Comparison of ENCODE assay signal across 8 cellular contexts in genomic region chr7:133081119-133081604, GRCh38. TPM values are rescaled to one million over a fixed set of nuclear protein-coding genes. Genes with fewer than 3 reads are reported as not detected.
DNase-seq lines count a peak whose midpoint lies in the region; TF ChIP-seq lines count a peak whose summit lies in the region.

No MANE protein-coding gene starts in this region.

- peak; percentile 12 for DNase-seq in activated naive CD8-positive, alpha-beta T cell treated with anti-CD3 and anti-CD28 coated beads for 36 hours
- DNase-seq in iPS DF 6.9 (ENCODE audit: low read depth, low spot score), result no peak
- DNase-seq in smooth muscle cell (lab: John Stamatoyannopoulos, UW; ENCODE audit: unreplicated experiment), result no peak
- no peak for DNase-seq in GDM1 (lab: John Stamatoyannopoulos, UW)
- DNase-seq in NCI-H226, result no peak
- DNase-seq in NCI-H2029 (lab: John Stamatoyannopoulos, UW), result no peak

- H3K4me1 Mint-ChIP-seq in activated naive CD8-positive, alpha-beta T cell treated with anti-CD3 and anti-CD28 coated beads for 36 hours, result peaks cover 26% of the 10 kb centered on the region

- H3K27me3 Mint-ChIP-seq in activated naive CD8-positive, alpha-beta T cell treated with anti-CD3 and anti-CD28 coated beads for 36 hours, result no peaks in the 10 kb centered on the region

- peaks cover 43% of the 10 kb centered on the region for H4K20me1 ChIP-seq in smooth muscle cell (ENCODE audit: low read depth)

- peak overlapping the region; percentile 90 for H3K27ac Mint-ChIP-seq in activated naive CD8-positive, alpha-beta T cell treated with anti-CD3 and anti-CD28 coated beads for 36 hours

- peaks cover 17% of the 10 kb centered on the region for H3K36me3 Mint-ChIP-seq in activated naive CD8-positive, alpha-beta T cell treated with anti-CD3 and anti-CD28 coated beads for 36 hours

- H3K36me3 ChIP-seq in KOPT-K1 (ENCODE audit: insufficient read depth, low read length) (peaks cover 26% of the 10 kb centered on the region), iPS DF 6.9 (ENCODE audit: control insufficient read depth, insufficient read depth, low read length) (no peaks in the 10 kb centered on the region), smooth muscle cell (ENCODE audit: low read depth) (no peaks in the 10 kb centered on the region)

- peaks cover 2% of the 10 kb centered on the region; the same call in 1 of the 2 replicates for H3K4me1 ChIP-seq in iPS DF 6.9 (ENCODE audit: control insufficient read depth, insufficient read depth, low read length)
- H3K4me1 ChIP-seq in smooth muscle cell (ENCODE audit: low read depth), result peaks cover 8% of the 10 kb centered on the region

- no peaks in the 10 kb centered on the region for H3K9me3 Mint-ChIP-seq in activated naive CD8-positive, alpha-beta T cell treated with anti-CD3 and anti-CD28 coated beads for 36 hours

- H3K79me2 ChIP-seq in smooth muscle cell (ENCODE audit: low read depth), result peaks cover 57% of the 10 kb centered on the region

- H3K9ac ChIP-seq in smooth muscle cell (ENCODE audit: low read depth), result peak overlapping the region; percentile 94

- no peak for TF ChIP-seq CTCF in C4-2B (conservative IDR thresholded peaks at IDR 0.05)
- TF ChIP-seq CTCF in smooth muscle cell (IDR thresholded peaks at IDR 0.05; ENCODE audit: borderline replicate concordance, insufficient read depth, poor library complexity, severe bottlenecking), result no peak

- H3K9me3 ChIP-seq in KOPT-K1 (ENCODE audit: insufficient read depth, low read length, poor library complexity, severe bottlenecking) (no peaks in the 10 kb centered on the region), iPS DF 6.9 (ENCODE audit: control insufficient read depth, insufficient read depth, low read length) (no peaks in the 10 kb centered on the region), smooth muscle cell (replicated peaks; ENCODE audit: low read depth) (no peaks in the 10 kb centered on the region)

- peak overlapping the region; percentile 99 for H3K4me3 Mint-ChIP-seq in activated naive CD8-positive, alpha-beta T cell treated with anti-CD3 and anti-CD28 coated beads for 36 hours

- peak overlapping the region; percentile 95 for H3K27ac ChIP-seq in C4-2B
- peak overlapping the region; percentile 75 for H3K27ac ChIP-seq in KOPT-K1 (ENCODE audit: low read depth, low read length, poor library complexity, severe bottlenecking)
- H3K27ac ChIP-seq in iPS DF 6.9 (ENCODE audit: low read length), result no peak overlapping the region
- H3K27ac ChIP-seq in smooth muscle cell (ENCODE audit: low read depth), result peak overlapping the region; percentile 76

- WGBS in iPS DF 6.9 (ENCODE audit: insufficient coverage, insufficient read length), result no CpG with 5 or more reads among the region's 8 CpGs
- 4% methylated on average over 8 of the region's 8 CpGs for WGBS in smooth muscle cell (ENCODE audit: low lambda C conversion rate)

- H2AFZ ChIP-seq in smooth muscle cell (ENCODE audit: low read depth), result peak overlapping the region; percentile 78

- H3K4me3 ChIP-seq in iPS DF 6.9 (ENCODE audit: low read length) (peak overlapping the region; percentile 89; the same call in 1 of the 2 replicates), smooth muscle cell (peak overlapping the region; percentile 84)

- no peaks in the 10 kb centered on the region for H3F3A ChIP-seq in smooth muscle cell (ENCODE audit: low read depth)

- H3K27me3 ChIP-seq in iPS DF 6.9 (ENCODE audit: control insufficient read depth, insufficient read depth, low read length) (no peaks in the 10 kb centered on the region), smooth muscle cell (ENCODE audit: low read depth) (no peaks in the 10 kb centered on the region)

- peak overlapping the region; percentile 91 for H3K4me2 ChIP-seq in smooth muscle cell

RNA-seq across cellular contexts. Expression of gene CHCHD3, which starts 0.7 kb away (rescaled TPM):
- 10 to 100 TPM; 85.2 to 86.1 TPM for total RNA-seq in activated naive CD8-positive, alpha-beta T cell treated with anti-CD3 and anti-CD28 coated beads for 36 hours
- total RNA-seq in smooth muscle cell, result 49.8 and 80.3 TPM in 2 replicates
- 55.4 and 59.2 TPM in 2 replicates for polyA plus RNA-seq in smooth muscle cell
